Comparison of ENCODE assay signal across 25 cellular contexts in genomic region chr6:1515280-1515679, GRCh38.
"Had no signal": no experiment of that assay in that cellular context is flagged by ENCODE, and none has a peak within 500 bp of the region (broad histone marks: within the 10 kb centered on the region; RNA-seq: fewer than 3 reads in every experiment).

No MANE protein-coding gene starts in this region.

- ATAC-seq: activated CD4-positive, alpha-beta T cell treated with anti-CD3 and anti-CD28 coated beads for 36 hours; activated CD8-positive, alpha-beta memory T cell treated with anti-CD3 and anti-CD28 coated beads, Interleukin-2, amount 10 ng/mL, durations not matched to agents 7 days and 5 days; activated CD8-positive, alpha-beta T cell treated with anti-CD3 and anti-CD28 coated beads, Interleukin-2, amount 10 ng/mL, durations not matched to agents 7 days and 5 days; activated naive CD4-positive, alpha-beta T cell treated with anti-CD3 and anti-CD28 coated beads, Interleukin-2, amount 50 U/mL, for 72 hours; activated T-cell treated with anti-CD3 and anti-CD28 coated beads, Interleukin-2, amount 50 U/mL, for 72 hours; foreskin keratinocyte; naive thymus-derived CD4-positive, alpha-beta T cell; right lobe of liver; stimulated activated naive CD8-positive, alpha-beta T cell treated with anti-CD3 and anti-CD28 coated beads, Interleukin-15, Interleukin-2, amounts not matched to agents 100 U/mL and 50 U/mL, for 24 hours had no signal

- DNase-seq: activated CD4-positive, alpha-beta T cell treated with anti-CD3 and anti-CD28 coated beads for 36 hours; activated CD4-positive, CD25-positive, alpha-beta regulatory T cell; activated CD8-positive, alpha-beta memory T cell treated with anti-CD3 and anti-CD28 coated beads, Interleukin-2, amount 10 ng/mL, durations not matched to agents 7 days and 5 days; activated CD8-positive, alpha-beta T cell treated with anti-CD3 and anti-CD28 coated beads, Interleukin-2, amount 10 ng/mL, durations not matched to agents 7 days and 5 days; activated naive CD4-positive, alpha-beta T cell; activated T-cell treated with anti-CD3 and anti-CD28 coated beads for 4 hours; activated T-cell treated with anti-CD3 and anti-CD28 coated beads, Interleukin-2, amount 50 U/mL, for 72 hours; central memory CD4-positive, alpha-beta T cell; foreskin keratinocyte; heart left ventricle; hypothalamus; immature natural killer cell; midbrain; naive thymus-derived CD4-positive, alpha-beta T cell; right lobe of liver; stimulated activated CD4-positive, alpha-beta T cell treated with anti-CD3 and anti-CD28 coated beads, Interleukin-12 subunit alpha, Interleukin-12 subunit beta, amount 100 ng/mL, for 4 hours; stimulated activated CD4-positive, alpha-beta T cell treated with anti-CD3 and anti-CD28 coated beads, Interleukin-4, amount 100 ng/mL, for 1 hour; stimulated activated naive CD8-positive, alpha-beta T cell treated with anti-CD3 and anti-CD28 coated beads, Interleukin-15, Interleukin-2, amounts not matched to agents 100 U/mL and 50 U/mL, for 24 hours; testis; transverse colon had no signal

- H3K9me3 Mint-ChIP-seq: dendritic cell treated with granulocyte-macrophage colony-stimulating factor and Interleukin-4, amounts not matched to agents 40 ng/mL and 50 ng/mL, for 4 days; immature natural killer cell had no signal

- H3K27me3 ChIP-seq: breast epithelium, right lobe of liver, testis had no signal

- H3K27me3 Mint-ChIP-seq: activated CD4-positive, alpha-beta T cell treated with anti-CD3 and anti-CD28 coated beads for 36 hours had no signal

- H3K4me1 ChIP-seq: breast epithelium, esophagus muscularis mucosa, foreskin keratinocyte, heart left ventricle, right lobe of liver, testis, transverse colon had no signal

- H3K9me3 ChIP-seq: right lobe of liver, testis, transverse colon had no signal

- H3K36me3 ChIP-seq: breast epithelium, esophagus muscularis mucosa, heart left ventricle, right lobe of liver, transverse colon had no signal

- H3K4me1 Mint-ChIP-seq: activated CD4-positive, alpha-beta T cell treated with anti-CD3 and anti-CD28 coated beads for 36 hours; naive thymus-derived CD4-positive, alpha-beta T cell had no signal

- H3K27ac Mint-ChIP-seq: activated CD4-positive, alpha-beta T cell treated with anti-CD3 and anti-CD28 coated beads for 36 hours; activated CD8-positive, alpha-beta memory T cell treated with anti-CD3 and anti-CD28 coated beads, Interleukin-2, amount 10 ng/mL, durations not matched to agents 7 days and 5 days; activated CD8-positive, alpha-beta T cell treated with anti-CD3 and anti-CD28 coated beads, Interleukin-2, amount 10 ng/mL, durations not matched to agents 7 days and 5 days; activated naive CD4-positive, alpha-beta T cell treated with anti-CD3 and anti-CD28 coated beads, Interleukin-2, amount 50 U/mL, for 72 hours; activated T-cell treated with anti-CD3 and anti-CD28 coated beads, Interleukin-2, amount 50 U/mL, for 72 hours; dendritic cell treated with granulocyte-macrophage colony-stimulating factor and Interleukin-4, amounts not matched to agents 40 ng/mL and 50 ng/mL, for 4 days; immature natural killer cell; naive thymus-derived CD4-positive, alpha-beta T cell had no signal

- H3K4me3 ChIP-seq: breast epithelium, esophagus muscularis mucosa, heart left ventricle, right lobe of liver, skin epidermis, transverse colon had no signal

- H3K4me3 Mint-ChIP-seq: activated CD4-positive, alpha-beta T cell treated with anti-CD3 and anti-CD28 coated beads for 36 hours; activated CD8-positive, alpha-beta memory T cell treated with anti-CD3 and anti-CD28 coated beads, Interleukin-2, amount 10 ng/mL, durations not matched to agents 7 days and 5 days; activated CD8-positive, alpha-beta T cell treated with anti-CD3 and anti-CD28 coated beads, Interleukin-2, amount 10 ng/mL, durations not matched to agents 7 days and 5 days; activated T-cell treated with anti-CD3 and anti-CD28 coated beads, Interleukin-2, amount 50 U/mL, for 72 hours; dendritic cell treated with granulocyte-macrophage colony-stimulating factor and Interleukin-4, amounts not matched to agents 40 ng/mL and 50 ng/mL, for 4 days; immature natural killer cell; naive thymus-derived CD4-positive, alpha-beta T cell had no signal

- H3K27ac ChIP-seq: breast epithelium, esophagus muscularis mucosa, foreskin keratinocyte, heart left ventricle, right lobe of liver, skin epidermis, testis, transverse colon had no signal

- H3K36me3 Mint-ChIP-seq: activated CD8-positive, alpha-beta memory T cell treated with anti-CD3 and anti-CD28 coated beads, Interleukin-2, amount 10 ng/mL, durations not matched to agents 7 days and 5 days; activated naive CD4-positive, alpha-beta T cell treated with anti-CD3 and anti-CD28 coated beads, Interleukin-2, amount 50 U/mL, for 72 hours; immature natural killer cell had no signal
